In genomic region chr1:243236604-243237252, GRCh38 we compare ENCODE assay signal across 14 cellular contexts. TPM values are rescaled to one million over a fixed set of nuclear protein-coding genes. Genes with fewer than 3 reads are reported as not detected.
DNase-seq lines count a peak whose midpoint lies in the region; ATAC-seq and TF ChIP-seq lines count a peak whose summit lies in the region.
"Had no signal": no experiment of that assay in that cellular context is flagged by ENCODE, and none has a peak within 500 bp of the region (broad histone marks: within the 10 kb centered on the region; RNA-seq: fewer than 3 reads in every experiment).

No MANE protein-coding gene starts in this region.

- ATAC-seq in Right ventricle myocardium superior (ENCODE audit: poor library complexity) (no peak), HG03097 (IDR thresholded peaks at IDR 0.05; ENCODE audit: low FRiP score, unreplicated experiment) (peak; percentile 66)
- no peak for ATAC-seq in effector memory CD8-positive, alpha-beta T cell (replicated peaks)
- ATAC-seq: foreskin keratinocyte had no signal

- no peaks in the 10 kb centered on the region for H3K27me3 ChIP-seq in cardiac muscle cell
- H3K27me3 ChIP-seq in uterus = no peaks in the 10 kb centered on the region
- H3K27me3 ChIP-seq: brain microvascular endothelial cell, foreskin keratinocyte had no signal

- no peak for TF ChIP-seq CTCF in cardiac muscle cell (IDR thresholded peaks at IDR 0.05; ENCODE audit: low read depth, low read length)
- no peak for TF ChIP-seq CTCF in brain (conservative IDR thresholded peaks at IDR 0.05)
- no peak for TF ChIP-seq CTCF in uterus (IDR thresholded peaks at IDR 0.05)

- H3K9me3 Mint-ChIP-seq in brain = peaks cover 45 to 85% (median 71%) of the 10 kb centered on the region in 5 experiments
- no peaks in the 10 kb centered on the region for H3K9me3 Mint-ChIP-seq in effector memory CD8-positive, alpha-beta T cell

- H3K4me1 Mint-ChIP-seq in brain = peaks cover 23% of the 10 kb centered on the region
- H3K4me1 Mint-ChIP-seq in effector memory CD8-positive, alpha-beta T cell (ENCODE audit: low read depth in 2 of 2) = no peaks in the 10 kb centered on the region

- H3K27me3 Mint-ChIP-seq in brain = no peaks in the 10 kb centered on the region
- H3K27me3 Mint-ChIP-seq in effector memory CD8-positive, alpha-beta T cell = no peaks in the 10 kb centered on the region
- H3K27me3 Mint-ChIP-seq: IgD-negative memory B cell had no signal

- H3K36me3 Mint-ChIP-seq in brain = peaks cover 92% of the 10 kb centered on the region
- H3K36me3 Mint-ChIP-seq in effector memory CD8-positive, alpha-beta T cell (ENCODE audit: insufficient read depth) = peaks cover 8% of the 10 kb centered on the region

- intact Hi-C loops in Right ventricle myocardium superior (cut with DNase I) (no loop called here), uterus (cut with DNase I; ENCODE audit: low total_unique reads) (no loop called here)

- peak overlapping the region in 4 of 5 experiments; percentile 25 to 82 (median 50) for H3K27ac Mint-ChIP-seq in brain
- no peak overlapping the region for H3K27ac Mint-ChIP-seq in effector memory CD8-positive, alpha-beta T cell

- H3K9me3 ChIP-seq in cardiac muscle cell (ENCODE audit: low read depth) (no peaks in the 10 kb centered on the region), uterus (peaks cover 0 to 4% of the 10 kb centered on the region in 2 donors)

- TF ChIP-seq POLR2A in uterus (IDR thresholded peaks at IDR 0.05) = no peak

- H3K36me3 ChIP-seq in cardiac muscle cell = peaks cover 3% of the 10 kb centered on the region
- H3K36me3 ChIP-seq in uterus = no peaks in the 10 kb centered on the region

- no peak overlapping the region for H3K4me3 ChIP-seq in cardiac muscle cell
- H3K4me3 ChIP-seq in uterus = no peak overlapping the region

- DNase-seq in cardiac muscle cell (ENCODE audit: low read depth in 1 of 2, low spot score in 1 of 2) (no peak), Right ventricle myocardium superior (no peak), uterus (no peak), CD1c-positive myeloid dendritic cell (ENCODE audit: extremely low spot score) (no peak), OCI-M1 (lab: John Stamatoyannopoulos, UW) (no peak)
- DNase-seq in effector memory CD8-positive, alpha-beta T cell = no peak
- DNase-seq: activated CD8-positive, alpha-beta memory T cell treated with anti-CD3 and anti-CD28 coated beads, Interleukin-2, amount 50 U/mL, for 48 hours; brain microvascular endothelial cell; foreskin keratinocyte; mammary epithelial cell; NCI-H446 had no signal

- H3K27ac ChIP-seq in cardiac muscle cell = peak overlapping the region; percentile 2
- H3K27ac ChIP-seq in uterus = peak overlapping the region; percentile 1 to 62
- H3K27ac ChIP-seq: foreskin keratinocyte had no signal

- H3K4me1 ChIP-seq in cardiac muscle cell (ENCODE audit: low read depth) (peaks cover 2% of the 10 kb centered on the region), uterus (peaks cover 0 to 7% of the 10 kb centered on the region in 2 donors)
- H3K4me1 ChIP-seq: foreskin keratinocyte had no signal

- peak overlapping the region in 2 of 5 experiments; percentile 16 for H3K4me3 Mint-ChIP-seq in brain
- H3K4me3 Mint-ChIP-seq in effector memory CD8-positive, alpha-beta T cell = no peak overlapping the region
- H3K4me3 Mint-ChIP-seq: IgD-negative memory B cell had no signal

RNA-seq across cellular contexts. Expression of gene CEP170, which starts 18.4 kb away (rescaled TPM):
- total RNA-seq in cardiac muscle cell (36.7 and 76.9 TPM in 2 replicates), Right ventricle myocardium superior (45.0 TPM), uterus (100 to 1,000 TPM in 1 of 4 donors, 10 to 100 TPM in 3; 40.3 to 114 (median 55.6) TPM)
- polyA plus RNA-seq in cardiac muscle cell (45.9 and 50.2 TPM in 2 replicates), brain (ENCODE audit: insufficient read depth, low read depth, low replicate concordance) (61.5 TPM)

RNA-seq across cellular contexts. Expression of gene SDCCAG8, which starts 19.1 kb away (rescaled TPM):
- 23.3 and 23.8 TPM in 2 replicates for total RNA-seq in cardiac muscle cell
- 38.5 and 58.6 TPM in 2 replicates for polyA plus RNA-seq in cardiac muscle cell
- 16.5 TPM for total RNA-seq in Right ventricle myocardium superior
- polyA plus RNA-seq in brain (ENCODE audit: insufficient read depth, low read depth, low replicate concordance) = 12.3 TPM
- 10 to 100 TPM; 19.2 to 54.8 (median 49.7) TPM for total RNA-seq in uterus

Comparison
In these comparisons a context has a peak if more than half of its experiments do, and no peak if none do; other contexts are left out.
1. H3K27ac Mint-ChIP-seq: peak in brain (4 of 5); none in effector memory CD8-positive, alpha-beta T cell (0 of 2).